In the genomic region with DNA sequence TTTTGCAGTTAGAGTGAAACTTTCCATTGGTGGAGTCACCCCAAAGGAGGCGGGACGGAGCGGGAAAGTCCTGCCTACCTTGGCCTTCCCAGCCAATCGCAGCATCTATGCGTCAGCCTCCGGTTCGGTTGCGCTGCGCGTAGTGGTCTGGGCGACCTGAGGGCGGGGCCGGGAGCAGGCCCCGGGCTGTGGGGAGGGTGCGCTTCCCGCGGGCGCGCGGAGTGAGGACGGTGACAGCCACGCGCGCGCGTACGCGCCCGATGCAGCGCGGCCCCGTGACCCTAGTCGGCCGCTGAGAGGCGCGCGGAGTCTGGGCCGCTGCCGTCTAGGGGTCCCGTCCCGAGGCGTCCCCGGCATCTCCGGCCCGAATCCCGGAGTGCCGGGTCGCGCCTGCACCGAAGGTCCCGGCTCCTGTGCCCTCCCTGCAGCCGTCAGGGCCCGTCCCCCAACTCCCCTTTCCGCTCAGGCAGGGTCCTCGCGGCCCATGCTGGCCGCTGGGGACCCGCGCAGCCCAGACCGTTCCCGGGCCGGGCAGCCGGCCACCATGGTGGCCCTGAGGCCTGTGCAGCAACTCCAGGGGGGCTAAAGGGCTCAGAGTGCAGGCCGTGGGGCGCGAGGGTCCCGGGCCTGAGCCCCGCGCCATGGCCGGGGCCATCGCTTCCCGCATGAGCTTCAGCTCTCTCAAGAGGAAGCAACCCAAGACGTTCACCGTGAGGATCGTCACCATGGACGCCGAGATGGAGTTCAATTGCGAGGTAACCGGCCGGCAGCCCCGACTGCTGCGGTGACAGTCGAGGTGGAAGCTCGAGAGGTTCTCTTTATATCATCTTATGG, we compare ENCODE assay signal across 8 cellular contexts. TPM values are rescaled to one million over a fixed set of nuclear protein-coding genes. Genes with fewer than 3 reads are reported as not detected.
DNase-seq lines count a peak whose midpoint lies in the region; ATAC-seq and TF ChIP-seq lines count a peak whose summit lies in the region.

A gene (plus strand): TSS at position 276 of the 834 bp plus-strand sequence. CDS start 366 bp downstream, at position 642.

- H3K4me2 ChIP-seq in OCI-LY7 (ENCODE audit: low read length): peak within 1 kb of the TSS; percentile 83

- peaks cover 11% of the 10 kb centered on the region for H3K4me1 ChIP-seq in OCI-LY7 (ENCODE audit: insufficient read depth, low read length, poor library complexity, severe bottlenecking)

- peak within 1 kb of the TSS; percentile 77 for H3K4me3 ChIP-seq in OCI-LY7 (ENCODE audit: low read depth, low read length, poor library complexity, severe bottlenecking)

- peak; percentile 95 for ATAC-seq in GM21526 (IDR thresholded peaks at IDR 0.05; ENCODE audit: low FRiP score, unreplicated experiment)

- peak within 1 kb of the TSS; percentile 96 for H3K27ac Mint-ChIP-seq in endothelial cell (ENCODE audit: unreplicated experiment)

- no peaks in the 10 kb centered on the region for H3K27me3 Mint-ChIP-seq in endothelial cell (ENCODE audit: unreplicated experiment)

- peaks cover 13% of the 10 kb centered on the region for H3K79me2 ChIP-seq in OCI-LY7 (ENCODE audit: insufficient read depth, low read depth, low read length)

- peak within 1 kb of the TSS; percentile 78 for H2AFZ ChIP-seq in OCI-LY7 (ENCODE audit: low read length)

- no TSS peak for BruUV-seq in OCI-LY7 (replicated peaks; lab: Mats Ljungman, UMichigan)

- DNase-seq in DMS 273 treated with DMSO at 0.1 percent for 48 hours (lab: John Stamatoyannopoulos, UW) (peak; percentile 92), HuH-7.5 (ENCODE audit: low spot score) (peak; percentile 99), OCI-LY7 (ENCODE audit: low spot score) (peak; percentile 99), activated T-cell treated with anti-CD3 and anti-CD28 coated beads for 1 hour (ENCODE audit: low read depth) (peak; percentile 96), endothelial cell (ENCODE audit: low spot score) (peak; percentile 96), midbrain (lab: John Stamatoyannopoulos, UW) (peak; percentile 99)
- DNase-seq in stimulated activated CD8-positive, alpha-beta memory T cell treated with anti-CD3 and anti-CD28 coated beads, Interleukin-2, amount 100 ng/mL, for 1 hour (ENCODE audit: low read depth in 2 of 2): peak; percentile 96 to 97

- H3K9me3 Mint-ChIP-seq in endothelial cell (ENCODE audit: unreplicated experiment): no peaks in the 10 kb centered on the region

- intact Hi-C loops in OCI-LY7 (cut with micrococcal nuclease; ENCODE audit: unreplicated experiment): no loop called here

- H3K9me3 ChIP-seq in OCI-LY7 (ENCODE audit: low read length): no peaks in the 10 kb centered on the region

- H3K36me3 ChIP-seq in OCI-LY7 (ENCODE audit: insufficient read depth, low read length): peaks cover 18% of the 10 kb centered on the region

- H3K36me3 Mint-ChIP-seq in endothelial cell (ENCODE audit: low read depth, unreplicated experiment): no peaks in the 10 kb centered on the region

- H3K4me3 Mint-ChIP-seq in endothelial cell (ENCODE audit: unreplicated experiment): peak within 1 kb of the TSS; percentile 94

- no peaks in the 10 kb centered on the region for H4K20me1 ChIP-seq in OCI-LY7 (ENCODE audit: insufficient read depth, low read length)

- TF ChIP-seq CTCF in OCI-LY7 (conservative IDR thresholded peaks at IDR 0.05; ENCODE audit: low read length) (peak; percentile 23; the same call in 1 of the 2 replicates), endothelial cell (IDR thresholded peaks at IDR 0.05; ENCODE audit: unreplicated experiment) (no peak)

- peaks cover 4% of the 10 kb centered on the region for H3K4me1 Mint-ChIP-seq in endothelial cell (ENCODE audit: unreplicated experiment)

- H3K9me2 ChIP-seq in OCI-LY7 (ENCODE audit: insufficient read depth, low read length): no peaks in the 10 kb centered on the region

- POLR2A ChIA-PET in OCI-LY7 (lab: Charles Lee): interaction anchor here (0.6 to 1.2 kb wide), 6 partner anchors 8 to 647 kb away, joined by 3 to 8 read pairs (median 4); a partner anchor contains a TSS

- CTCF ChIA-PET in OCI-LY7 (lab: Charles Lee; ENCODE audit: unreplicated experiment): interaction anchor here (0.8 kb wide), 1 partner anchor 9 kb away, joined by 3 read pairs; no protein-coding TSS in a partner anchor

- peak within 1 kb of the TSS; percentile 29 for H3K27ac ChIP-seq in OCI-LY7 (ENCODE audit: low read depth, low read length, poor library complexity, severe bottlenecking)

RNA-seq across cellular contexts. Expression of the gene that starts here (rescaled TPM):
- total RNA-seq in OCI-LY7 (2014; rRNA removed; shearing (Covaris generic)): 20.8 and 22.2 TPM in 2 replicates
- 31.6 and 34.8 TPM in 2 replicates for total RNA-seq in OCI-LY7 (2022)
- total RNA-seq in endothelial cell (ENCODE audit: unreplicated experiment): 44.3 TPM

Comparison
In these comparisons a context has a peak if more than half of its experiments do, and no peak if none do; other contexts are left out.
1. Peak in every context shown above with its lines: DNase-seq, ATAC-seq, H3K4me3 ChIP-seq and H3K27ac ChIP-seq.